In genomic region chr6:12890171-12890790, GRCh38 we compare ENCODE assay signal across 1 cellular context.
TF ChIP-seq lines count a peak whose summit lies in the region.

No MANE protein-coding gene starts in this region.

TF ChIP-seq in WTC11, 78 proteins besides CTCF, POLR2A, EP300 and RAD21 (continued from another document):
- no peak for TF ChIP-seq MAX (CRISPR knock-in tag; IDR thresholded peaks at IDR 0.05)
TF ChIP-seq in WTC11: peak in this region for 0.
